In the genomic region with DNA sequence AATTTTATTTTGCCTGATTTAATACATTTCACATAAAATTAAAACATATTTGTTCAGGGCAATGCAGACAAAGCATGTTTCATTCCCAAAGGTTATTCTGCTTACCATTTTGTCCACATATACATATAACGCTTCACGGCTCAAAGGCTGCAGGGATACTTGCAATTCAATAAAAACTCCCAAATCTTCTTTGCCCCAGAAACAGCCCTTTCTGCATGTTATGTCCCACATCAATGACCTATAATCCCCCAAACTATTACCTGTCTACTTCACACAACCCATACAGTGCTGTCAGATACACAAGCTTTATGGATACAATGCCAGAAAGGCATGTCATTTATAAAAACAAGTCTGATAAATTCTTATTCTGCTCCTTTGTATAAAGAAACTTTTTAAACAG, we compare ENCODE assay signal across 22 cellular contexts.
"Had no signal": no experiment of that assay in that cellular context is flagged by ENCODE, and none has a peak within 500 bp of the region (broad histone marks: within the 10 kb centered on the region; RNA-seq: fewer than 3 reads in every experiment).

No MANE protein-coding gene starts in this region.

- ATAC-seq: activated CD8-positive, alpha-beta memory T cell treated with anti-CD3 and anti-CD28 coated beads, Interleukin-2, amount 10 ng/mL, durations not matched to agents 7 days and 5 days; K562; SK-N-SH treated with all-trans-retinoic acid at 6 μM for 48 hours had no signal

- H3K4me3 ChIP-seq: breast epithelium, K562, Peyer's patch, SJCRH30 had no signal

- H3K9me3 ChIP-seq: breast epithelium, Peyer's patch, SJCRH30 had no signal

- H3K9me3 Mint-ChIP-seq: activated naive CD8-positive, alpha-beta T cell treated with anti-CD3 and anti-CD28 coated beads, Interleukin-2, amount 10 ng/mL, durations not matched to agents 7 days and 5 days; T-helper 1 cell treated with Interleukin-12 subunit alpha and Interleukin-12 subunit beta and Interleukin-4 antibody, amounts not matched to agents 30 μg/mL and 1 μg/mL, for 36 hours had no signal

- H3K27ac Mint-ChIP-seq: activated naive CD8-positive, alpha-beta T cell treated with anti-CD3 and anti-CD28 coated beads, Interleukin-2, amount 10 ng/mL, durations not matched to agents 7 days and 5 days; T-helper 1 cell treated with Interleukin-12 subunit alpha and Interleukin-12 subunit beta and Interleukin-4 antibody, amounts not matched to agents 30 μg/mL and 1 μg/mL, for 36 hours had no signal

- DNase-seq: activated CD4-positive, alpha-beta T cell treated with anti-CD3 and anti-CD28 coated beads, Interleukin-2, amount 50 U/mL, for 1 hour; activated CD4-positive, CD25-positive, alpha-beta regulatory T cell treated with anti-CD3 and anti-CD28 coated beads, Interleukin-2, amount 50 U/mL, for 72 hours; activated CD8-positive, alpha-beta memory T cell treated with anti-CD3 and anti-CD28 coated beads, Interleukin-2, amount 10 ng/mL, durations not matched to agents 7 days and 5 days; activated naive CD4-positive, alpha-beta T cell treated with anti-CD3 and anti-CD28 coated beads, Interleukin-2, amount 50 U/mL, for 16 hours; activated naive CD8-positive, alpha-beta T cell treated with anti-CD3 and anti-CD28 coated beads, Interleukin-2, amount 10 ng/mL, durations not matched to agents 7 days and 5 days; aorta; caudate nucleus; Kasumi-1; NCI-H146; NCI-H187 treated with DMSO at 0.1 percent for 48 hours; NCI-H2081 treated with DMSO at 0.1 percent for 48 hours; NCI-H446; NCI-H524; Peyer's patch; Right ventricle myocardium superior; SJCRH30; SW 1271 had no signal

- H3K27ac ChIP-seq: breast epithelium, Peyer's patch, RWPE1, SJCRH30 had no signal

- H3K4me3 Mint-ChIP-seq: activated CD8-positive, alpha-beta memory T cell treated with anti-CD3 and anti-CD28 coated beads, Interleukin-2, amount 10 ng/mL, durations not matched to agents 7 days and 5 days; activated naive CD8-positive, alpha-beta T cell treated with anti-CD3 and anti-CD28 coated beads, Interleukin-2, amount 10 ng/mL, durations not matched to agents 7 days and 5 days; T-helper 1 cell treated with Interleukin-12 subunit alpha and Interleukin-12 subunit beta and Interleukin-4 antibody, amounts not matched to agents 30 μg/mL and 1 μg/mL, for 36 hours had no signal

- H3K27me3 ChIP-seq: breast epithelium, Peyer's patch, SJCRH30 had no signal

- H3K4me1 ChIP-seq: breast epithelium, Peyer's patch, SJCRH30 had no signal

- H3K27me3 Mint-ChIP-seq: activated CD8-positive, alpha-beta memory T cell treated with anti-CD3 and anti-CD28 coated beads, Interleukin-2, amount 10 ng/mL, durations not matched to agents 7 days and 5 days; activated naive CD8-positive, alpha-beta T cell treated with anti-CD3 and anti-CD28 coated beads, Interleukin-2, amount 10 ng/mL, durations not matched to agents 7 days and 5 days had no signal
